In genomic region chr12:51028126-51028810, GRCh38 we compare ENCODE assay signal across 8 cellular contexts. TPM values are rescaled to one million over a fixed set of nuclear protein-coding genes. Genes with fewer than 3 reads are reported as not detected.
DNase-seq lines count a peak whose midpoint lies in the region; ATAC-seq and TF ChIP-seq lines count a peak whose summit lies in the region.

No MANE protein-coding gene starts in this region.

- CTCF ChIA-PET in activated naive CD4-positive, alpha-beta T cell treated with anti-CD3 and anti-CD28 coated beads, Interleukin-2, amount 10 ng/mL, durations not matched to agents 7 days and 5 days (lab: Charles Lee): interaction anchor here (0.9 to 4.7 kb wide), 11 partner anchors 17 to 593 kb away, joined by 3 to 26 read pairs (median 5); no protein-coding TSS in a partner anchor

- peaks cover 20% of the 10 kb centered on the region for H3K79me2 ChIP-seq in smooth muscle cell (ENCODE audit: low read depth)

- peak overlapping the region; percentile 53 for H3K4me2 ChIP-seq in smooth muscle cell

- H3K36me3 Mint-ChIP-seq in activated naive CD4-positive, alpha-beta T cell treated with anti-CD3 and anti-CD28 coated beads, Interleukin-2, amount 10 ng/mL, durations not matched to agents 7 days and 5 days: peaks cover 9% of the 10 kb centered on the region
- H3K36me3 Mint-ChIP-seq in activated naive CD4-positive, alpha-beta T cell treated with anti-CD3 and anti-CD28 coated beads, Interleukin-2, amount 50 U/mL, for 72 hours: no peaks in the 10 kb centered on the region

- no peaks in the 10 kb centered on the region for H3K27me3 ChIP-seq in smooth muscle cell (ENCODE audit: low read depth)
- no peaks in the 10 kb centered on the region for H3K27me3 ChIP-seq in effector memory CD4-positive, alpha-beta T cell (replicated peaks; ENCODE audit: control insufficient read depth, insufficient read depth, low read length, poor library complexity, severe bottlenecking)

- H3K4me3 Mint-ChIP-seq in activated naive CD4-positive, alpha-beta T cell treated with anti-CD3 and anti-CD28 coated beads, Interleukin-2, amount 10 ng/mL, durations not matched to agents 7 days and 5 days: peak overlapping the region; percentile 18

- peaks cover 43% of the 10 kb centered on the region for H3K4me1 Mint-ChIP-seq in activated naive CD4-positive, alpha-beta T cell treated with anti-CD3 and anti-CD28 coated beads, Interleukin-2, amount 10 ng/mL, durations not matched to agents 7 days and 5 days

- peak overlapping the region; percentile 34 for H3K4me3 ChIP-seq in smooth muscle cell
- no peak overlapping the region for H3K4me3 ChIP-seq in effector memory CD4-positive, alpha-beta T cell (ENCODE audit: insufficient read depth, low read depth, low read length, poor library complexity, severe bottlenecking)

- H3K9me3 Mint-ChIP-seq in activated naive CD4-positive, alpha-beta T cell treated with anti-CD3 and anti-CD28 coated beads, Interleukin-2, amount 10 ng/mL, durations not matched to agents 7 days and 5 days: no peaks in the 10 kb centered on the region
- H3K9me3 Mint-ChIP-seq in activated naive CD4-positive, alpha-beta T cell treated with anti-CD3 and anti-CD28 coated beads, Interleukin-2, amount 50 U/mL, for 72 hours: no peaks in the 10 kb centered on the region

- peak; percentile 22 for TF ChIP-seq CTCF in smooth muscle cell (IDR thresholded peaks at IDR 0.05; ENCODE audit: borderline replicate concordance, insufficient read depth, poor library complexity, severe bottlenecking)

- peaks cover 24% of the 10 kb centered on the region for H3K4me1 ChIP-seq in smooth muscle cell (ENCODE audit: low read depth)
- H3K4me1 ChIP-seq in effector memory CD4-positive, alpha-beta T cell (ENCODE audit: control insufficient read depth, insufficient read depth, low read length, poor library complexity, severe bottlenecking): peaks cover 16% of the 10 kb centered on the region

- WGBS in smooth muscle cell (ENCODE audit: low lambda C conversion rate): 21% methylated on average over 9 of the region's 9 CpGs

- peaks cover 4% of the 10 kb centered on the region for H4K20me1 ChIP-seq in smooth muscle cell (ENCODE audit: low read depth)

- no peak for ATAC-seq in activated naive CD4-positive, alpha-beta T cell treated with anti-CD3 and anti-CD28 coated beads, Interleukin-2, amount 50 U/mL, for 72 hours

- no peaks in the 10 kb centered on the region for H3K9me3 ChIP-seq in smooth muscle cell (replicated peaks; ENCODE audit: low read depth)
- no peaks in the 10 kb centered on the region for H3K9me3 ChIP-seq in effector memory CD4-positive, alpha-beta T cell (ENCODE audit: control insufficient read depth, low read length)

- no peak overlapping the region for H3K9ac ChIP-seq in smooth muscle cell (ENCODE audit: low read depth)

- no peaks in the 10 kb centered on the region for H3K36me3 ChIP-seq in smooth muscle cell (ENCODE audit: low read depth)
- no peaks in the 10 kb centered on the region for H3K36me3 ChIP-seq in effector memory CD4-positive, alpha-beta T cell (ENCODE audit: control insufficient read depth, insufficient read depth, low read length)

- H3F3A ChIP-seq in smooth muscle cell (ENCODE audit: low read depth): peaks cover 9% of the 10 kb centered on the region

- DNase-seq in activated naive CD4-positive, alpha-beta T cell treated with anti-CD3 and anti-CD28 coated beads, Interleukin-2, amount 10 ng/mL, durations not matched to agents 7 days and 5 days: peak; percentile 32
- DNase-seq in activated naive CD4-positive, alpha-beta T cell treated with anti-CD3 and anti-CD28 coated beads, Interleukin-2, amount 50 U/mL, for 72 hours (ENCODE audit: low spot score in 2 of 2): no peak
- DNase-seq in MV-4-11 (lab: John Stamatoyannopoulos, UW) (peak; percentile 81), SKM-1 (lab: John Stamatoyannopoulos, UW; ENCODE audit: unreplicated experiment) (peak; percentile 41), fibroblast of peridontal ligament (ENCODE audit: extremely low read depth) (peak; percentile 63), smooth muscle cell (lab: John Stamatoyannopoulos, UW; ENCODE audit: unreplicated experiment) (no peak)
- DNase-seq in effector memory CD4-positive, alpha-beta T cell: no peak
- DNase-seq in activated CD4-positive, CD25-positive, alpha-beta regulatory T cell treated with anti-CD3 and anti-CD28 coated beads, Interleukin-2, amount 50 U/mL, for 72 hours: no peak

- H3K27ac Mint-ChIP-seq in activated naive CD4-positive, alpha-beta T cell treated with anti-CD3 and anti-CD28 coated beads, Interleukin-2, amount 10 ng/mL, durations not matched to agents 7 days and 5 days: no peak overlapping the region
- no peak overlapping the region for H3K27ac Mint-ChIP-seq in activated naive CD4-positive, alpha-beta T cell treated with anti-CD3 and anti-CD28 coated beads, Interleukin-2, amount 50 U/mL, for 72 hours

- H3K27ac ChIP-seq in smooth muscle cell (ENCODE audit: low read depth): peak overlapping the region; percentile 16
- no peak overlapping the region for H3K27ac ChIP-seq in effector memory CD4-positive, alpha-beta T cell (ENCODE audit: insufficient read depth, low read length, poor library complexity, severe bottlenecking)

- peaks cover 20% of the 10 kb centered on the region for H3K27me3 Mint-ChIP-seq in activated naive CD4-positive, alpha-beta T cell treated with anti-CD3 and anti-CD28 coated beads, Interleukin-2, amount 10 ng/mL, durations not matched to agents 7 days and 5 days

- H2AFZ ChIP-seq in smooth muscle cell (ENCODE audit: low read depth): peak overlapping the region; percentile 57

RNA-seq across cellular contexts. Expression of gene SLC11A2, which starts 2.1 kb away (rescaled TPM):
- 10 to 100 TPM; 34.4 to 38.4 TPM for total RNA-seq in activated naive CD4-positive, alpha-beta T cell treated with anti-CD3 and anti-CD28 coated beads, Interleukin-2, amount 50 U/mL, for 72 hours
- 31.3 and 52.9 TPM in 2 replicates for total RNA-seq in smooth muscle cell
- polyA plus RNA-seq in smooth muscle cell: 22.9 and 26.5 TPM in 2 replicates

RNA-seq across cellular contexts. Expression of gene LETMD1, which starts 19.9 kb away (rescaled TPM):
- 100 to 1,000 TPM in 1 of 2 donors, 10 to 100 TPM in 1; 91.0 to 124 TPM for total RNA-seq in activated naive CD4-positive, alpha-beta T cell treated with anti-CD3 and anti-CD28 coated beads, Interleukin-2, amount 50 U/mL, for 72 hours
- 32.9 and 45.4 TPM in 2 replicates for total RNA-seq in smooth muscle cell
- 8.9 and 10.8 TPM in 2 replicates for polyA plus RNA-seq in smooth muscle cell

RNA-seq across cellular contexts. Expression of gene CSRNP2, which starts 55.1 kb away (rescaled TPM):
- 10 to 100 TPM; 12.0 to 15.0 TPM for total RNA-seq in activated naive CD4-positive, alpha-beta T cell treated with anti-CD3 and anti-CD28 coated beads, Interleukin-2, amount 50 U/mL, for 72 hours
- total RNA-seq in smooth muscle cell: 33.8 and 37.2 TPM in 2 replicates
- 26.3 and 27.2 TPM in 2 replicates for polyA plus RNA-seq in smooth muscle cell

Comparison
In these comparisons a context has a peak if more than half of its experiments do, and no peak if none do; other contexts are left out.
1. DNase-seq: peak in activated naive CD4-positive, alpha-beta T cell treated with anti-CD3 and anti-CD28 coated beads, Interleukin-2, amount 10 ng/mL, durations not matched to agents 7 days and 5 days (single experiment), MV-4-11 (single experiment), SKM-1 (single experiment) and fibroblast of peridontal ligament (single experiment); none in activated naive CD4-positive, alpha-beta T cell treated with anti-CD3 and anti-CD28 coated beads, Interleukin-2, amount 50 U/mL, for 72 hours (0 of 2), smooth muscle cell (single experiment), effector memory CD4-positive, alpha-beta T cell (0 of 3) and activated CD4-positive, CD25-positive, alpha-beta regulatory T cell treated with anti-CD3 and anti-CD28 coated beads, Interleukin-2, amount 50 U/mL, for 72 hours (single experiment).